ENCODE assay signal across 9 cellular contexts in genomic region chrX:113929004-113929403, GRCh38.
DNase-seq lines count a peak whose midpoint lies in the region; ATAC-seq and TF ChIP-seq lines count a peak whose summit lies in the region.
"Had no signal": no experiment of that assay in that cellular context is flagged by ENCODE, and none has a peak within 500 bp of the region (broad histone marks: within the 10 kb centered on the region; RNA-seq: fewer than 3 reads in every experiment).

No MANE protein-coding gene starts in this region.

- peaks cover 11% of the 10 kb centered on the region for H3K36me3 ChIP-seq in HUES6 (ENCODE audit: control insufficient read depth, insufficient read depth, low read length)
- peaks cover 4% of the 10 kb centered on the region for H3K36me3 ChIP-seq in hepatocyte (replicated peaks; ENCODE audit: insufficient read depth, low read depth)

- no peaks in the 10 kb centered on the region for H3K79me2 ChIP-seq in hepatocyte
- H3K79me2 ChIP-seq: parathyroid adenoma had no signal

- H3K27ac ChIP-seq in HUES6 (ENCODE audit: low read depth, low read length) (0 out of 2 replicates have a peak overlapping the region, but pooled peaks have one; percentile 3), hepatocyte (no peak overlapping the region)
- H3K27ac ChIP-seq: parathyroid adenoma had no signal

- H3K4me1 ChIP-seq in HUES6 (ENCODE audit: control insufficient read depth, insufficient read depth, low read length) (peaks cover 6% of the 10 kb centered on the region; the same call in 1 of the 2 replicates), hepatocyte (ENCODE audit: insufficient read depth) (no peaks in the 10 kb centered on the region)
- H3K4me1 ChIP-seq: parathyroid adenoma had no signal

- in situ Hi-C loops in G401 (cut with HindIII; ENCODE audit: low sequenced_read_pairs): no loop called here

- DNase-seq in G401 (ENCODE audit: low spot score): peak; percentile 11
- DNase-seq in SK-N-DZ (ENCODE audit: low spot score): peak; percentile 53
- DNase-seq in hepatocyte (ENCODE audit: low spot score): peak; percentile 80
- no peak for DNase-seq in midbrain (lab: John Stamatoyannopoulos, UW)
- no peak for DNase-seq in foreskin fibroblast
- no peak for DNase-seq in putamen (ENCODE audit: low spot score)

- WGBS in hepatocyte (ENCODE audit: low lambda C conversion rate, missing lambda C conversion rate): 41% methylated on average over 3 of the region's 3 CpGs

- peak; percentile 72 for TF ChIP-seq CTCF in hepatocyte (IDR thresholded peaks at IDR 0.05; ENCODE audit: poor library complexity)
- TF ChIP-seq CTCF in foreskin fibroblast (IDR thresholded peaks at IDR 0.05; ENCODE audit: low read depth, low read length): no peak

- H3K27me3 ChIP-seq in HUES6 (ENCODE audit: control insufficient read depth, insufficient read depth, low read length): no peaks in the 10 kb centered on the region
- H3K27me3 ChIP-seq in hepatocyte: no peaks in the 10 kb centered on the region

- H3K9me3 ChIP-seq in HUES6 (ENCODE audit: control insufficient read depth, insufficient read depth, low read depth, low read length) (peaks cover 2% of the 10 kb centered on the region; the same call in 1 of the 2 replicates), hepatocyte (ENCODE audit: low read depth) (peaks cover 7% of the 10 kb centered on the region)

- H3K4me3 ChIP-seq in HUES6 (ENCODE audit: low read depth, low read length): no peak overlapping the region
- H3K4me3 ChIP-seq in hepatocyte: no peak overlapping the region
- no peak overlapping the region for H3K4me3 ChIP-seq in foreskin fibroblast (ENCODE audit: low read depth in 1 of 2, low read length in 2 of 2)

- H4K20me1 ChIP-seq in hepatocyte (ENCODE audit: insufficient read depth, poor library complexity, severe bottlenecking): no peaks in the 10 kb centered on the region

- H3K9me2 ChIP-seq in hepatocyte (replicated peaks; ENCODE audit: insufficient read depth): no peaks in the 10 kb centered on the region

- H2AFZ ChIP-seq in hepatocyte: no peak overlapping the region
- H2AFZ ChIP-seq: parathyroid adenoma had no signal

- H3K4me2 ChIP-seq in hepatocyte: no peak overlapping the region

- no peak for ATAC-seq in HG03280 (IDR thresholded peaks at IDR 0.05; ENCODE audit: unreplicated experiment)

- H3K9ac ChIP-seq in HUES6 (ENCODE audit: low read length): no peak overlapping the region
- H3K9ac ChIP-seq: parathyroid adenoma had no signal

Comparison
In these comparisons a context has a peak if more than half of its experiments do, and no peak if none do; other contexts are left out.
1. DNase-seq: peak in G401 (single experiment), SK-N-DZ (single experiment) and hepatocyte (single experiment); none in midbrain (single experiment), foreskin fibroblast (0 of 2) and putamen (single experiment).